1 cellular context compared by ENCODE assay signal in genomic region chr16:23835390-23836077, GRCh38.
TF ChIP-seq lines count a peak whose summit lies in the region.

TSS of gene PRKCB (plus strand) at chr16:23835983.

TF ChIP-seq in K562, 482 proteins besides CTCF, POLR2A, EP300 and RAD21 (continued from another document and continues in another):
- TF ChIP-seq, protein P1, sequence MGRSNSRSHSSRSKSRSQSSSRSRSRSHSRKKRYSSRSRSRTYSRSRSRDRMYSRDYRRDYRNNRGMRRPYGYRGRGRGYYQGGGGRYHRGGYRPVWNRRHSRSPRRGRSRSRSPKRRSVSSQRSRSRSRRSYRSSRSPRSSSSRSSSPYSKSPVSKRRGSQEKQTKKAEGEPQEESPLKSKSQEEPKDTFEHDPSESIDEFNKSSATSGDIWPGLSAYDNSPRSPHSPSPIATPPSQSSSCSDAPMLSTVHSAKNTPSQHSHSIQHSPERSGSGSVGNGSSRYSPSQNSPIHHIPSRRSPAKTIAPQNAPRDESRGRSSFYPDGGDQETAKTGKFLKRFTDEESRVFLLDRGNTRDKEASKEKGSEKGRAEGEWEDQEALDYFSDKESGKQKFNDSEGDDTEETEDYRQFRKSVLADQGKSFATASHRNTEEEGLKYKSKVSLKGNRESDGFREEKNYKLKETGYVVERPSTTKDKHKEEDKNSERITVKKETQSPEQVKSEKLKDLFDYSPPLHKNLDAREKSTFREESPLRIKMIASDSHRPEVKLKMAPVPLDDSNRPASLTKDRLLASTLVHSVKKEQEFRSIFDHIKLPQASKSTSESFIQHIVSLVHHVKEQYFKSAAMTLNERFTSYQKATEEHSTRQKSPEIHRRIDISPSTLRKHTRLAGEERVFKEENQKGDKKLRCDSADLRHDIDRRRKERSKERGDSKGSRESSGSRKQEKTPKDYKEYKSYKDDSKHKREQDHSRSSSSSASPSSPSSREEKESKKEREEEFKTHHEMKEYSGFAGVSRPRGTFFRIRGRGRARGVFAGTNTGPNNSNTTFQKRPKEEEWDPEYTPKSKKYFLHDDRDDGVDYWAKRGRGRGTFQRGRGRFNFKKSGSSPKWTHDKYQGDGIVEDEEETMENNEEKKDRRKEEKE (IDR thresholded peaks at IDR 0.05; ENCODE audit: borderline replicate concordance in 1 of 2, control insufficient read depth in 1 of 2, low read depth in 2 of 2, low read length in 1 of 2), result no peak
- no peak for TF ChIP-seq ZNF3 (CRISPR knock-in tag; IDR thresholded peaks at IDR 0.05)
- peak; percentile 96 for TF ChIP-seq TFAP4 (CRISPR knock-in tag; IDR thresholded peaks at IDR 0.05; ENCODE audit: borderline replicate concordance)
- TF ChIP-seq RB1 (IDR thresholded peaks at IDR 0.05; ENCODE audit: low read depth), result 0 out of 2 replicates have a peak, but pooled peaks have one; percentile 25
- TF ChIP-seq TAF9B (IDR thresholded peaks at IDR 0.05; ENCODE audit: partially characterized antibody), result peak; percentile 32
- TF ChIP-seq POLR2B (IDR thresholded peaks at IDR 0.05; ENCODE audit: low read depth, partially characterized antibody), result peak; percentile 41
- no peak for TF ChIP-seq BMI1 (IDR thresholded peaks at IDR 0.05; ENCODE audit: low read length)
- TF ChIP-seq SMAD4 (CRISPR knock-in tag; conservative IDR thresholded peaks at IDR 0.05), result peak; percentile 30; the same call in 1 of the 2 replicates
- TF ChIP-seq CXXC5 (CRISPR knock-in tag; IDR thresholded peaks at IDR 0.05), result 0 out of 2 replicates have a peak, but pooled peaks have one; percentile 61
- peak; percentile 39; the same call in 1 of the 2 replicates for TF ChIP-seq MYC (IDR thresholded peaks at IDR 0.05; ENCODE audit: low read depth, low read length)
- no peak for TF ChIP-seq MYC (CRISPR knock-in tag; IDR thresholded peaks at IDR 0.05; ENCODE audit: borderline replicate concordance, low read depth)
- no peak for TF ChIP-seq CEBPZ (IDR thresholded peaks at IDR 0.05; ENCODE audit: borderline replicate concordance, low read depth, low read length)
- TF ChIP-seq ZNF780A (CRISPR knock-in tag; IDR thresholded peaks at IDR 0.05), result no peak
- TF ChIP-seq SLC30A9 (CRISPR knock-in tag; IDR thresholded peaks at IDR 0.05), result no peak
- no peak for TF ChIP-seq ZNF76 (CRISPR knock-in tag; IDR thresholded peaks at IDR 0.05; ENCODE audit: borderline replicate concordance)
- TF ChIP-seq ATF1 (CRISPR knock-in tag; IDR thresholded peaks at IDR 0.05), result no peak
- peak; percentile 13; the same call in 1 of the 2 replicates for TF ChIP-seq ATF1 (tag; IDR thresholded peaks at IDR 0.05)
- TF ChIP-seq, protein P2, sequence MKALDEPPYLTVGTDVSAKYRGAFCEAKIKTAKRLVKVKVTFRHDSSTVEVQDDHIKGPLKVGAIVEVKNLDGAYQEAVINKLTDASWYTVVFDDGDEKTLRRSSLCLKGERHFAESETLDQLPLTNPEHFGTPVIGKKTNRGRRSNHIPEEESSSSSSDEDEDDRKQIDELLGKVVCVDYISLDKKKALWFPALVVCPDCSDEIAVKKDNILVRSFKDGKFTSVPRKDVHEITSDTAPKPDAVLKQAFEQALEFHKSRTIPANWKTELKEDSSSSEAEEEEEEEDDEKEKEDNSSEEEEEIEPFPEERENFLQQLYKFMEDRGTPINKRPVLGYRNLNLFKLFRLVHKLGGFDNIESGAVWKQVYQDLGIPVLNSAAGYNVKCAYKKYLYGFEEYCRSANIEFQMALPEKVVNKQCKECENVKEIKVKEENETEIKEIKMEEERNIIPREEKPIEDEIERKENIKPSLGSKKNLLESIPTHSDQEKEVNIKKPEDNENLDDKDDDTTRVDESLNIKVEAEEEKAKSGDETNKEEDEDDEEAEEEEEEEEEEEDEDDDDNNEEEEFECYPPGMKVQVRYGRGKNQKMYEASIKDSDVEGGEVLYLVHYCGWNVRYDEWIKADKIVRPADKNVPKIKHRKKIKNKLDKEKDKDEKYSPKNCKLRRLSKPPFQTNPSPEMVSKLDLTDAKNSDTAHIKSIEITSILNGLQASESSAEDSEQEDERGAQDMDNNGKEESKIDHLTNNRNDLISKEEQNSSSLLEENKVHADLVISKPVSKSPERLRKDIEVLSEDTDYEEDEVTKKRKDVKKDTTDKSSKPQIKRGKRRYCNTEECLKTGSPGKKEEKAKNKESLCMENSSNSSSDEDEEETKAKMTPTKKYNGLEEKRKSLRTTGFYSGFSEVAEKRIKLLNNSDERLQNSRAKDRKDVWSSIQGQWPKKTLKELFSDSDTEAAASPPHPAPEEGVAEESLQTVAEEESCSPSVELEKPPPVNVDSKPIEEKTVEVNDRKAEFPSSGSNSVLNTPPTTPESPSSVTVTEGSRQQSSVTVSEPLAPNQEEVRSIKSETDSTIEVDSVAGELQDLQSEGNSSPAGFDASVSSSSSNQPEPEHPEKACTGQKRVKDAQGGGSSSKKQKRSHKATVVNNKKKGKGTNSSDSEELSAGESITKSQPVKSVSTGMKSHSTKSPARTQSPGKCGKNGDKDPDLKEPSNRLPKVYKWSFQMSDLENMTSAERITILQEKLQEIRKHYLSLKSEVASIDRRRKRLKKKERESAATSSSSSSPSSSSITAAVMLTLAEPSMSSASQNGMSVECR (CRISPR knock-in tag; IDR thresholded peaks at IDR 0.05), result peak; percentile 66
- TF ChIP-seq MNT (conservative IDR thresholded peaks at IDR 0.05), result peak in 1 of 2 experiments; percentile 55; a peak in 2 of 4 replicates
- no peak for TF ChIP-seq CBX2 (IDR thresholded peaks at IDR 0.05; ENCODE audit: insufficient read depth, low read length, poor library complexity, severe bottlenecking)
- TF ChIP-seq FOSL1 (tag; conservative IDR thresholded peaks at IDR 0.05), result no peak
- TF ChIP-seq DACH1 (IDR thresholded peaks at IDR 0.05; ENCODE audit: partially characterized antibody), result peak; percentile 76
- TF ChIP-seq KLF16 (IDR thresholded peaks at IDR 0.05), result 0 out of 2 replicates have a peak, but pooled peaks have one; percentile 30
- peak; percentile 32; the same call in 1 of the 2 replicates for TF ChIP-seq SUPT5H (IDR thresholded peaks at IDR 0.05)
- no peak for TF ChIP-seq ARHGAP35 (IDR thresholded peaks at IDR 0.05; ENCODE audit: partially characterized antibody)
- peak; percentile 73 for TF ChIP-seq HMGN3 (IDR thresholded peaks at IDR 0.05; ENCODE audit: borderline replicate concordance, extremely low read depth, insufficient read length, low read depth, low read length)
- peak; percentile 96 to 99 for TF ChIP-seq SIN3A (IDR thresholded peaks at IDR 0.05; ENCODE audit: borderline replicate concordance in 2 of 2, control insufficient read depth in 1 of 2, low read depth in 2 of 2, low read length in 2 of 2)
- TF ChIP-seq, protein P3, sequence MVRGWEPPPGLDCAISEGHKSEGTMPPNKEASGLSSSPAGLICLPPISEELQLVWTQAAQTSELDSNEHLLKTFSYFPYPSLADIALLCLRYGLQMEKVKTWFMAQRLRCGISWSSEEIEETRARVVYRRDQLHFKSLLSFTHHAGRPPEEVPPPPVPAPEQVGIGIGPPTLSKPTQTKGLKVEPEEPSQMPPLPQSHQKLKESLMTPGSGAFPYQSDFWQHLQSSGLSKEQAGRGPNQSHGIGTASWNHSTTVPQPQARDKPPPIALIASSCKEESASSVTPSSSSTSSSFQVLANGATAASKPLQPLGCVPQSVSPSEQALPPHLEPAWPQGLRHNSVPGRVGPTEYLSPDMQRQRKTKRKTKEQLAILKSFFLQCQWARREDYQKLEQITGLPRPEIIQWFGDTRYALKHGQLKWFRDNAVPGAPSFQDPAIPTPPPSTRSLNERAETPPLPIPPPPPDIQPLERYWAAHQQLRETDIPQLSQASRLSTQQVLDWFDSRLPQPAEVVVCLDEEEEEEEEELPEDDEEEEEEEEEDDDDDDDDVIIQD (CRISPR knock-in tag; IDR thresholded peaks at IDR 0.05), result no peak
- no peak for TF ChIP-seq HOXB6 (CRISPR knock-in tag; IDR thresholded peaks at IDR 0.05; ENCODE audit: borderline replicate concordance)
- TF ChIP-seq NCOR1 (IDR thresholded peaks at IDR 0.05), result no peak
- peak; percentile 59; the same call in 1 of the 2 replicates for TF ChIP-seq MXI1 (IDR thresholded peaks at IDR 0.05; ENCODE audit: low read depth, low read length)
- TF ChIP-seq FIP1L1 (IDR thresholded peaks at IDR 0.05; ENCODE audit: low read depth, low read length, poor library complexity, severe bottlenecking), result no peak
- TF ChIP-seq, protein P4, sequence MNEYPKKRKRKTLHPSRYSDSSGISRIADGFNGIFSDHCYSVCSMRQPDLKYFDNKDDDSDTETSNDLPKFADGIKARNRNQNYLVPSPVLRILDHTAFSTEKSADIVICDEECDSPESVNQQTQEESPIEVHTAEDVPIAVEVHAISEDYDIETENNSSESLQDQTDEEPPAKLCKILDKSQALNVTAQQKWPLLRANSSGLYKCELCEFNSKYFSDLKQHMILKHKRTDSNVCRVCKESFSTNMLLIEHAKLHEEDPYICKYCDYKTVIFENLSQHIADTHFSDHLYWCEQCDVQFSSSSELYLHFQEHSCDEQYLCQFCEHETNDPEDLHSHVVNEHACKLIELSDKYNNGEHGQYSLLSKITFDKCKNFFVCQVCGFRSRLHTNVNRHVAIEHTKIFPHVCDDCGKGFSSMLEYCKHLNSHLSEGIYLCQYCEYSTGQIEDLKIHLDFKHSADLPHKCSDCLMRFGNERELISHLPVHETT (CRISPR knock-in tag; conservative IDR thresholded peaks at IDR 0.05 in 1 of 2, IDR thresholded peaks at IDR 0.05 in 1 of 2), result peak in 1 of 2 experiments; percentile 45; a peak in 1 of 4 replicates
- TF ChIP-seq ZNF592 (IDR thresholded peaks at IDR 0.05), result 0 out of 2 replicates have a peak, but pooled peaks have one; percentile 30
- TF ChIP-seq ARID1B (IDR thresholded peaks at IDR 0.05), result no peak
